In the genomic region with DNA sequence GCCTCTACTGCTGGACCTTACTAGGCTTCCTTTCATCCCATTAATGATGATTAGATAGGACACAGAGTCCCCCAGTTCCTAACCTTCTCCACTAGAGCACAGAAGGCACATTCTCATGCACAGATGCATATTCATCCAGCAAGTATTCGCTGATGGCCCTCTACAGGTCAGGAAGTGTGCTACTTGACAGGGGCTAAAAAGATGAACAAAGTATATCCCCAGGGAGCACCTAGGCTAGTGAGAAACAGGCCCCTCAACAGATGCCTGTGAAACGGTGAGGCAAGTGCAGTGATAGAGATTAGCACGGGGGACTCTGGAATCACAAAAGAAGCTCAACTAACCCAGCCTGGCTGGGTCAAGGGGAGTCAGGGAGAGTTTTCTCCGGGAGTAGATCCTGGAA, we compare ENCODE assay signal across 8 cellular contexts.
A peak's percentile ranks its signal among the peaks of the same experiment; 100 is the strongest.
DNase-seq lines count a peak whose midpoint lies in the region; ATAC-seq and TF ChIP-seq lines count a peak whose summit lies in the region.

No MANE protein-coding gene starts in this region.

- TF ChIP-seq CTCF in AG04449 (IDR thresholded peaks at IDR 0.05; ENCODE audit: insufficient read depth, low read length, missing control alignments) (peak; percentile 22), fibroblast of pulmonary artery (IDR thresholded peaks at IDR 0.05; ENCODE audit: low read length, missing control alignments) (peak; percentile 35)

- peak; percentile 61 for ATAC-seq in GM19467 (IDR thresholded peaks at IDR 0.05; ENCODE audit: unreplicated experiment)

- no peak for DNase-seq in AG04449 (ENCODE audit: low read depth, low spot score)
- DNase-seq in NCI-H2171 (lab: John Stamatoyannopoulos, UW): peak; percentile 11
- DNase-seq in fibroblast of pulmonary artery (ENCODE audit: low read depth): peak; percentile 37
- DNase-seq in ecto neural progenitor cell (ENCODE audit: low spot score): no peak
- no peak for DNase-seq in activated gamma-delta T cell treated with Interleukin-2 at 50 U/mL for 16 hours
- no peak for DNase-seq in NCI-H1092 (lab: John Stamatoyannopoulos, UW)
- no peak for DNase-seq in stimulated activated CD4-positive, alpha-beta T cell treated with anti-CD3 and anti-CD28 coated beads, Interleukin-2, amount 100 ng/mL, for 48 hours

- POLR2A ChIA-PET in AG04449 (lab: Yijun Ruan, JAX): no interaction called here

- CTCF ChIA-PET in AG04449 (lab: Yijun Ruan, JAX): interaction anchor here (0.7 to 1.7 kb wide), 8 partner anchors 9 to 201 kb away, joined by 3 to 4 read pairs (median 3); no protein-coding TSS in a partner anchor

- no peak overlapping the region for H3K4me3 ChIP-seq in AG04449 (ENCODE audit: low read depth, low read length)
- H3K4me3 ChIP-seq in fibroblast of pulmonary artery (replicated peaks; ENCODE audit: low read depth, low read length): no peak overlapping the region

Comparison
In these comparisons a context has a peak if more than half of its experiments do, and no peak if none do; other contexts are left out.
1. DNase-seq: peak in NCI-H2171 (single experiment) and fibroblast of pulmonary artery (single experiment); none in AG04449 (single experiment), ecto neural progenitor cell (single experiment), activated gamma-delta T cell treated with Interleukin-2 at 50 U/mL for 16 hours (single experiment), NCI-H1092 (single experiment) and stimulated activated CD4-positive, alpha-beta T cell treated with anti-CD3 and anti-CD28 coated beads, Interleukin-2, amount 100 ng/mL, for 48 hours (0 of 2).